11 cellular contexts compared by ENCODE assay signal in the genomic region with DNA sequence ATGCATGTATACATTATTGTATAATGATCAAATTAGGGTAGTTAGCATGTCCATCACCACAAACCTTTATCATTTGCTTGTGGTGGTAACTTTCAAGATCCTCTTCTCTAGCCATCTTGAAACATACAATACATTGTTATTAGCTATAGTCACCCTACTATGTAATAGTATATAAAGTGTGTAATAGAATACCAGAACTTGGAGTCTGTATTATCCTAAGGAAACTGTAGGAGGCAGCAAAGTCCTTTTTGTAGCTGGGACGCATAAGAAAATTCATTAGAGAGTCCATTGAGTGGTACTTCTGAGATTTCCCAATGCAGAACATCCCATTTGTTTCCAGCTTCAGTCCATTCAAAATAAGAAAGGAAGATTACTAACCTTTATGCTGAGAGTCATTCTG.
DNase-seq lines count a peak whose midpoint lies in the region; ATAC-seq, FAIRE-seq and TF ChIP-seq lines count a peak whose summit lies in the region.
"Had no signal": no experiment of that assay in that cellular context is flagged by ENCODE, and none has a peak within 500 bp of the region (broad histone marks: within the 10 kb centered on the region; RNA-seq: fewer than 3 reads in every experiment).

No MANE protein-coding gene starts in this region.

- no peak overlapping the region for H2BK120ac ChIP-seq in H1 (replicated peaks; ENCODE audit: low read depth, low read length)

- no peak overlapping the region for H4K5ac ChIP-seq in H1 (ENCODE audit: insufficient read length, low read depth, low read length)

- H3K36me3 Mint-ChIP-seq in activated CD8-positive, alpha-beta T cell treated with anti-CD3 and anti-CD28 coated beads for 36 hours (ENCODE audit: low read depth) = no peaks in the 10 kb centered on the region

- no peaks in the 10 kb centered on the region for H3K4me1 ChIP-seq in H1 (replicated peaks in 1 of 4; ENCODE audit: control insufficient read depth in 3 of 4, insufficient read depth in 4 of 4, low read length in 3 of 4)

- no peak overlapping the region for H4K8ac ChIP-seq in H1 (ENCODE audit: extremely low read depth, insufficient read depth, low read length)

- no peak overlapping the region for H2BK15ac ChIP-seq in H1 (ENCODE audit: low read length)

- no peak overlapping the region for H3K56ac ChIP-seq in H1 (replicated peaks; ENCODE audit: insufficient read length, low read depth, low read length)

- H3K79me2 ChIP-seq in H1 (ENCODE audit: control insufficient read depth in 1 of 2, insufficient read depth in 2 of 2, low read length in 2 of 2) (no peaks in the 10 kb centered on the region), neural cell (replicated peaks; ENCODE audit: insufficient read depth, low read length) (no peaks in the 10 kb centered on the region)

- H3K4me1 Mint-ChIP-seq in activated CD8-positive, alpha-beta T cell treated with anti-CD3 and anti-CD28 coated beads for 36 hours (ENCODE audit: low read depth) = no peaks in the 10 kb centered on the region

- H3K9me2 ChIP-seq in neural cell (ENCODE audit: insufficient read depth, low read length) = no peaks in the 10 kb centered on the region

- no peak overlapping the region for H2AK5ac ChIP-seq in H1 (ENCODE audit: low read depth, low read length)

- no peaks in the 10 kb centered on the region for H4K20me1 ChIP-seq in H1 (replicated peaks in 1 of 2; ENCODE audit: control insufficient read depth in 1 of 2, insufficient read depth in 2 of 2, low read length in 2 of 2)
- no peaks in the 10 kb centered on the region for H4K20me1 ChIP-seq in neural cell (ENCODE audit: insufficient read depth)

- H2BK5ac ChIP-seq in H1 (ENCODE audit: low read depth, low read length) = no peak overlapping the region

- H3K23ac ChIP-seq in H1 (ENCODE audit: insufficient read length) = no peak overlapping the region

- TF ChIP-seq EP300 in H1 (IDR thresholded peaks at IDR 0.05; ENCODE audit: borderline replicate concordance in 1 of 2, low read depth in 2 of 2, low read length in 2 of 2) (no peak), neural cell (conservative IDR thresholded peaks at IDR 0.05; ENCODE audit: poor library complexity, severe bottlenecking) (no peak)

- 41% methylated on average over 1 of the region's 1 CpG; no CpG with 5 or more reads in 1 of the 2 experiments for WGBS in H1 (ENCODE audit: extremely low coverage in 1 of 2, insufficient coverage in 1 of 2, insufficient read length in 1 of 2, insufficient replicate concordance in 2 of 2, low coverage in 1 of 2, low lambda C conversion rate in 2 of 2, missing lambda C conversion rate in 1 of 2), 2 experiments

- H3K9me3 ChIP-seq in H1 (ENCODE audit: insufficient read depth in 2 of 2, low read depth in 1 of 2, low read length in 1 of 2) = no peaks in the 10 kb centered on the region
- H3K9me3 ChIP-seq in neural cell (ENCODE audit: low read length) = no peaks in the 10 kb centered on the region

- H3K36me3 ChIP-seq in H1 (ENCODE audit: control insufficient read depth in 2 of 4, insufficient read depth in 4 of 4, low read length in 3 of 4) = no peaks in the 10 kb centered on the region
- H3K36me3 ChIP-seq in neural cell (ENCODE audit: insufficient read depth, low read length) = no peaks in the 10 kb centered on the region

- no peaks in the 10 kb centered on the region for H3K79me1 ChIP-seq in H1 (ENCODE audit: low read depth, low read length)

- FAIRE-seq in H1 (lab: Jason Lieb, UNC) = no peak

- H3K9me3 Mint-ChIP-seq in activated CD8-positive, alpha-beta T cell treated with anti-CD3 and anti-CD28 coated beads for 36 hours = peaks cover 9% of the 10 kb centered on the region

- peak; percentile 4 to 43 for DNase-seq in NCI-H2081 (lab: John Stamatoyannopoulos, UW)
- DNase-seq in NCI-H2081 treated with DMSO at 0.1 percent for 48 hours (lab: John Stamatoyannopoulos, UW) = no peak
- DNase-seq in NCI-H446 treated with DMSO at 0.1 percent for 48 hours (lab: John Stamatoyannopoulos, UW) = peak; percentile 23
- no peak for DNase-seq in H1 (ENCODE audit: low read depth in 1 of 2, low spot score in 2 of 2)
- DNase-seq in cortex of kidney (lab: John Stamatoyannopoulos, UW) = no peak
- no peak for DNase-seq in activated CD8-positive, alpha-beta T cell treated with anti-CD3 and anti-CD28 coated beads for 36 hours
- no peak for DNase-seq in dedifferentiated amniotic fluid mesenchymal stem cell (ENCODE audit: extremely low spot score)
- DNase-seq: foreskin melanocyte; GDM1; stimulated activated naive CD4-positive, alpha-beta T cell had no signal

- H4K91ac ChIP-seq in H1 (replicated peaks; ENCODE audit: insufficient read length, low read length) = no peak overlapping the region

- ATAC-seq in activated CD8-positive, alpha-beta T cell treated with anti-CD3 and anti-CD28 coated beads for 36 hours = no peak

- H2AFZ ChIP-seq in H1 (ENCODE audit: low read length) (no peak overlapping the region), neural cell (ENCODE audit: low read depth, low read length) (no peak overlapping the region)

- POLR2A ChIA-PET in H1 (lab: Charles Lee; ENCODE audit: partially characterized antibody) = interaction anchor here (0.7 to 1.2 kb wide), 4 partner anchors 193 to 327 kb away, joined by 3 to 5 read pairs (median 3); no protein-coding TSS in a partner anchor
- POLR2A ChIA-PET in activated CD8-positive, alpha-beta T cell treated with anti-CD3 and anti-CD28 coated beads for 36 hours (lab: Charles Lee) = no interaction called here

- TF ChIP-seq RAD21 in H1 (IDR thresholded peaks at IDR 0.05 in 1 of 2, conservative IDR thresholded peaks at IDR 0.05 in 1 of 2; ENCODE audit: low read depth in 2 of 2, low read length in 2 of 2) (peak; percentile 73 to 84), neural cell (conservative IDR thresholded peaks at IDR 0.05) (peak; percentile 52)

- no peak overlapping the region for H3K9ac ChIP-seq in H1 (replicated peaks in 1 of 4; ENCODE audit: extremely low read depth in 1 of 4, low read depth in 3 of 4, low read length in 3 of 4)
- no peak overlapping the region for H3K9ac ChIP-seq in neural cell (ENCODE audit: low read length)

- H3K4me2 ChIP-seq in H1 (ENCODE audit: insufficient read depth in 1 of 2, low read depth in 2 of 2, low read length in 2 of 2) = no peak overlapping the region
- no peak overlapping the region for H3K4me2 ChIP-seq in neural cell (ENCODE audit: low read length)

- H3K27me3 ChIP-seq in H1 (replicated peaks in 1 of 4; ENCODE audit: control insufficient read depth in 3 of 4, extremely low read depth in 1 of 4, insufficient read depth in 3 of 4, low read length in 3 of 4) (no peaks in the 10 kb centered on the region), neural cell (ENCODE audit: insufficient read depth, low read depth, low read length) (no peaks in the 10 kb centered on the region)

- H3K18ac ChIP-seq in H1 (ENCODE audit: extremely low read depth, low read length) = no peak overlapping the region

- TF ChIP-seq CTCF in H1 (IDR thresholded peaks at IDR 0.05; ENCODE audit: control extremely low read depth in 1 of 3, insufficient read depth in 1 of 3, low read depth in 1 of 3, low read length in 3 of 3) (peak in 2 of 3 experiments; percentile 23 to 37; a peak in 2 of 4 replicates), neural cell (IDR thresholded peaks at IDR 0.05; ENCODE audit: poor library complexity, severe bottlenecking) (peak; percentile 42)
- TF ChIP-seq CTCF in activated CD8-positive, alpha-beta T cell treated with anti-CD3 and anti-CD28 coated beads for 36 hours (IDR thresholded peaks at IDR 0.05) = no peak

- no peak overlapping the region for H3K27ac ChIP-seq in H1 (ENCODE audit: low read depth, low read length)
- no peak overlapping the region for H3K27ac ChIP-seq in neural cell (ENCODE audit: low read length)

- CTCF ChIA-PET in H1 (lab: Charles Lee; ENCODE audit: partially characterized antibody) = interaction anchor here (0.7 to 3.4 kb wide), 26 partner anchors 9 to 1700 kb away, joined by 3 to 36 read pairs (median 4); partner anchors contain the start of gene LRFN5
- CTCF ChIA-PET in activated CD8-positive, alpha-beta T cell treated with anti-CD3 and anti-CD28 coated beads for 36 hours (lab: Charles Lee) = no interaction called here

- H3K4me3 ChIP-seq in H1 (ENCODE audit: extremely low read depth in 1 of 4, insufficient read depth in 2 of 4, low read depth in 3 of 4, low read length in 4 of 4) (no peak overlapping the region), neural cell (ENCODE audit: low read length) (no peak overlapping the region)

- no peak overlapping the region for H3K14ac ChIP-seq in H1 (ENCODE audit: insufficient read length)

- no peak overlapping the region for H3K27ac Mint-ChIP-seq in activated CD8-positive, alpha-beta T cell treated with anti-CD3 and anti-CD28 coated beads for 36 hours

- no peak overlapping the region for H3K4ac ChIP-seq in H1 (replicated peaks; ENCODE audit: insufficient read length, low read depth, low read length)

- no peak overlapping the region for H2BK12ac ChIP-seq in H1 (ENCODE audit: low read depth, low read length)

- intact Hi-C loops in activated CD8-positive, alpha-beta T cell treated with anti-CD3 and anti-CD28 coated beads for 36 hours (cut with micrococcal nuclease) = no loop called here

- H3K27me3 Mint-ChIP-seq in activated CD8-positive, alpha-beta T cell treated with anti-CD3 and anti-CD28 coated beads for 36 hours = no peaks in the 10 kb centered on the region

- H3F3A ChIP-seq in neural cell (ENCODE audit: insufficient read depth, low read length, poor library complexity, severe bottlenecking) = no peaks in the 10 kb centered on the region

- no peak overlapping the region for H3K4me3 Mint-ChIP-seq in activated CD8-positive, alpha-beta T cell treated with anti-CD3 and anti-CD28 coated beads for 36 hours

- no peak for TF ChIP-seq POLR2A in H1 (IDR thresholded peaks at IDR 0.05; ENCODE audit: control extremely low read depth in 1 of 2, low read depth in 2 of 2, low read length in 2 of 2)

- no peaks in the 10 kb centered on the region for H3K23me2 ChIP-seq in H1 (ENCODE audit: low read depth, low read length)

- H2BK20ac ChIP-seq in H1 (ENCODE audit: low read length) = no peak overlapping the region

TF ChIP-seq in H1, 55 proteins besides CTCF, POLR2A, EP300 and RAD21 (continues in another document):
- TF ChIP-seq BRCA1 (IDR thresholded peaks at IDR 0.05; ENCODE audit: low read depth, low read length) (no peak), FOSL1 (IDR thresholded peaks at IDR 0.05; ENCODE audit: insufficient read depth, low read depth, low read length) (no peak), PHF8 (conservative IDR thresholded peaks at IDR 0.05; ENCODE audit: low read depth, low read length) (no peak), HDAC6 (IDR thresholded peaks at IDR 0.05; ENCODE audit: low read depth, low read length) (no peak)

TF ChIP-seq in neural cell, 6 proteins besides CTCF, POLR2A, EP300 and RAD21:
- no peak for TF ChIP-seq POLR2AphosphoS5 (IDR thresholded peaks at IDR 0.05)
- peak; percentile 34 for TF ChIP-seq SMC3 (conservative IDR thresholded peaks at IDR 0.05; ENCODE audit: poor library complexity)

Comparison
In these comparisons a context has a peak if more than half of its experiments do, and no peak if none do; other contexts are left out.
1. DNase-seq: peak in NCI-H2081 (2 of 2) and NCI-H446 treated with DMSO at 0.1 percent for 48 hours (single experiment); none in NCI-H2081 treated with DMSO at 0.1 percent for 48 hours (single experiment), H1 (0 of 2), cortex of kidney (single experiment), activated CD8-positive, alpha-beta T cell treated with anti-CD3 and anti-CD28 coated beads for 36 hours (single experiment) and dedifferentiated amniotic fluid mesenchymal stem cell (single experiment).